8 cellular contexts compared by ENCODE assay signal in genomic region chr19:18058208-18059009, GRCh38. TPM values are rescaled to one million over a fixed set of nuclear protein-coding genes. Genes with fewer than 3 reads are reported as not detected.
A peak's percentile ranks its signal among the peaks of the same experiment; 100 is the strongest.
DNase-seq lines count a peak whose midpoint lies in the region; ATAC-seq and TF ChIP-seq lines count a peak whose summit lies in the region.

No MANE protein-coding gene starts in this region.

- H3K36me3 ChIP-seq in HUES64 (ENCODE audit: insufficient read depth, low read length) (no peaks in the 10 kb centered on the region), esophagus squamous epithelium (no peaks in the 10 kb centered on the region), muscle layer of duodenum (ENCODE audit: control insufficient read depth in 1 of 2, insufficient read depth in 2 of 2, low read length in 2 of 2) (no peaks in the 10 kb centered on the region)

- whole genome bisulfite sequencing in HUES64: 9% methylated on average over 34 of the region's 34 CpGs
- WGBS in esophagus squamous epithelium, 2 donors: 4 to 6% methylated on average over 15 to 20 of the region's 34 CpGs

- no peaks in the 10 kb centered on the region for H3K9me3 Mint-ChIP-seq in activated T-cell treated with anti-CD3 and anti-CD28 coated beads, Interleukin-2, amount 50 U/mL, for 24 hours

- H3K36me3 Mint-ChIP-seq in activated T-cell treated with anti-CD3 and anti-CD28 coated beads, Interleukin-2, amount 50 U/mL, for 24 hours (ENCODE audit: low read depth): peaks cover 22% of the 10 kb centered on the region

- intact Hi-C loops in esophagus squamous epithelium (cut with DNase I): loop anchor here (2.0 kb wide), 1 partner anchor 52 kb away; no protein-coding TSS in a partner anchor

- H3K4me3 Mint-ChIP-seq in activated T-cell treated with anti-CD3 and anti-CD28 coated beads, Interleukin-2, amount 50 U/mL, for 24 hours: no peak overlapping the region

- H3K9ac ChIP-seq in HUES64 (ENCODE audit: low read depth, low read length): peak overlapping the region; percentile 18; the same call in 1 of the 2 replicates

- H3K4me1 ChIP-seq in HUES64 (ENCODE audit: insufficient read depth, low read length): no peaks in the 10 kb centered on the region
- peaks cover 15 to 22% (median 15%) of the 10 kb centered on the region in 3 donors for H3K4me1 ChIP-seq in esophagus squamous epithelium
- peaks cover 3 to 11% of the 10 kb centered on the region in 2 donors for H3K4me1 ChIP-seq in muscle layer of duodenum (ENCODE audit: control insufficient read depth in 1 of 2, insufficient read depth in 2 of 2, low read length in 2 of 2)

- ATAC-seq in GM19328 (IDR thresholded peaks at IDR 0.05; ENCODE audit: unreplicated experiment): no peak

- no peaks in the 10 kb centered on the region for H3K27me3 Mint-ChIP-seq in activated T-cell treated with anti-CD3 and anti-CD28 coated beads, Interleukin-2, amount 50 U/mL, for 24 hours

- H3K9me3 ChIP-seq in HUES64 (ENCODE audit: insufficient read depth, low read depth, low read length) (no peaks in the 10 kb centered on the region), esophagus squamous epithelium (no peaks in the 10 kb centered on the region), muscle layer of duodenum (ENCODE audit: control insufficient read depth in 1 of 2, low read length in 2 of 2) (no peaks in the 10 kb centered on the region)

- H3K27me3 ChIP-seq in HUES64 (ENCODE audit: insufficient read depth, low read length) (no peaks in the 10 kb centered on the region), esophagus squamous epithelium (peaks cover 0 to 5% (median 0%) of the 10 kb centered on the region in 4 donors), muscle layer of duodenum (ENCODE audit: low read depth, low read length) (no peaks in the 10 kb centered on the region)

- no peak overlapping the region for H3K27ac Mint-ChIP-seq in activated T-cell treated with anti-CD3 and anti-CD28 coated beads, Interleukin-2, amount 50 U/mL, for 24 hours

- peak overlapping the region; percentile 43 for H3K4me3 ChIP-seq in HUES64 (ENCODE audit: low read length)
- H3K4me3 ChIP-seq in esophagus squamous epithelium: peak overlapping the region in 3 of 4 donors; percentile 19 to 30 (median 24)
- H3K4me3 ChIP-seq in muscle layer of duodenum (ENCODE audit: low read depth in 1 of 2, low read length in 2 of 2): peak overlapping the region in 1 of 2 donors; percentile 49

- no peak for TF ChIP-seq POLR2A in esophagus squamous epithelium (IDR thresholded peaks at IDR 0.05)

- H3K27ac ChIP-seq in HUES64 (ENCODE audit: low read depth, low read length) (no peak overlapping the region), esophagus squamous epithelium (peak overlapping the region; percentile 68 to 86 (median 86)), muscle layer of duodenum (ENCODE audit: low read length) (peak overlapping the region; percentile 45)

- peak; percentile 88 to 98 (median 97) for TF ChIP-seq CTCF in esophagus squamous epithelium (IDR thresholded peaks at IDR 0.05)

- DNase-seq in DMS53 treated with DMSO at 0.1 percent for 48 hours (lab: John Stamatoyannopoulos, UW; ENCODE audit: unreplicated experiment) (peak; percentile 55), OCI-M2 (lab: John Stamatoyannopoulos, UW; ENCODE audit: unreplicated experiment) (peak; percentile 62), esophagus squamous epithelium (lab: John Stamatoyannopoulos, UW) (peak; percentile 10)
- DNase-seq in activated T-cell treated with anti-CD3 and anti-CD28 coated beads, Interleukin-2, amount 50 U/mL, for 24 hours: peak; percentile 88
- DNase-seq in stimulated activated CD8-positive, alpha-beta memory T cell treated with anti-CD3 and anti-CD28 coated beads, Interleukin-4, amount 100 ng/mL, for 4 hours (ENCODE audit: low read depth in 2 of 2, low spot score in 1 of 2): peak; percentile 54 to 66

- H3K4me1 Mint-ChIP-seq in activated T-cell treated with anti-CD3 and anti-CD28 coated beads, Interleukin-2, amount 50 U/mL, for 24 hours (ENCODE audit: low read depth): peaks cover 17% of the 10 kb centered on the region

RNA-seq across cellular contexts. Expression of gene IL12RB1, which starts 28.3 kb away (rescaled TPM):
- polyA plus RNA-seq in HUES64 (2013, experiment 1 of 2): not detected
- not detected for polyA plus RNA-seq in HUES64 (2013, experiment 2 of 2)
- total RNA-seq in esophagus squamous epithelium: 1 to 10 TPM; 1.1 to 2.3 (median 1.9) TPM

RNA-seq across cellular contexts. Expression of gene MAST3, which starts 39.2 kb away (rescaled TPM):
- 3.8 TPM for polyA plus RNA-seq in HUES64 (2013, experiment 1 of 2)
- 4.2 TPM for polyA plus RNA-seq in HUES64 (2013, experiment 2 of 2)
- total RNA-seq in esophagus squamous epithelium: 1 to 10 TPM; 2.3 to 4.8 (median 4.1) TPM

RNA-seq across cellular contexts. Expression of gene ARRDC2, which starts 50.4 kb away (rescaled TPM):
- polyA plus RNA-seq in HUES64 (2013, experiment 1 of 2): 2.0 TPM
- polyA plus RNA-seq in HUES64 (2013, experiment 2 of 2): 3.6 TPM
- 10 to 100 TPM; 12.4 to 37.2 (median 15.4) TPM for total RNA-seq in esophagus squamous epithelium

Comparison
In these comparisons a context has a peak if more than half of its experiments do, and no peak if none do; other contexts are left out.
1. DNase-seq: peak in every context shown above with its lines; median percentile 88 in activated T-cell treated with anti-CD3 and anti-CD28 coated beads, Interleukin-2, amount 50 U/mL, for 24 hours; 62 in OCI-M2; 60 in stimulated activated CD8-positive, alpha-beta memory T cell treated with anti-CD3 and anti-CD28 coated beads, Interleukin-4, amount 100 ng/mL, for 4 hours; 55 in DMS53 treated with DMSO at 0.1 percent for 48 hours; 10 in esophagus squamous epithelium.